In the genomic region with DNA sequence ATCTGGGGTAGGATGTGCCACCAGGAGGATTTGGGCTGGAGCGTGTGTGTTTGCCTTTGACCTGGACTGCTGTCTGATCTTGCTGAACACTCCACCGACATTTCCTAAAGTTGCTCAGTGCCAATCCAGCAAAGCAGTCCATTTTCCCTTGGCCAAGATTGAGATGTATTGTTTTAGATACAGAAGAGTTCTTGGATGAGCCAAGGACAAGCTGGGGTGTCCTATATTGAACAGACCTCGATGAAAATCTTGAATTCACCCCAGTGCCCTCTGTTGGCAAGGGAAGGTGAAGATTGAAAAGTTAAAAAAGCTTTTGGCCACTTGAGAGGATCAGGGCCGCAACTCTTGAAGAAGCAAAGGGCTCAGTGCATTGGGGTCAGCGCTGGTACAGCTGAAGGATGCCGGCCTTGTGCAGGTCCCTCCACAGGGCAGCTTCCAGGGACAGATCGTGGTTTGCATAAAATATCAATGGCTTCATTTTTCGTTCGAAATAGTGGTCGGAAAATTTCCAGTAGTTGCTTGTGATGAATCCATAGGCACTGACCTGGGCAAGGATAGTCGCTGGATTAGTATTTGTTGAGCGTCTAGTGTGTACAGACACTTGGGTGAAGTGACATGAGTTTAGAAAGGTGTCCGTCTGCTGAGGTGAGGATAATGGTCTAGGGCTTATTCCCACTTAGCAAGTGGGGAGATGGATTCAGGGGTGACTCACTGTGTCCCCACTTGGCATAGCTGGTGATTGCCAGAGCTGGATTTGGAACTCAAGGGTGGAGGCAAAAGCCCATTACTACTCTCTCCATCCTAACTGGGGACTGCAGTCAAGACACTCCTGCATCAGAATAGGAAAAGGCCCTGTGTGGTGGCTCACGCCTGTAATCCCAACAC, we compare ENCODE assay signal across 13 cellular contexts. TPM values are rescaled to one million over a fixed set of nuclear protein-coding genes. Genes with fewer than 3 reads are reported as not detected.
A peak's percentile ranks its signal among the peaks of the same experiment; 100 is the strongest.
DNase-seq lines count a peak whose midpoint lies in the region; ATAC-seq and TF ChIP-seq lines count a peak whose summit lies in the region.
"Had no signal": no experiment of that assay in that cellular context is flagged by ENCODE, and none has a peak within 500 bp of the region (broad histone marks: within the 10 kb centered on the region; RNA-seq: fewer than 3 reads in every experiment).

No MANE protein-coding gene starts in this region.

- H3K36me3 ChIP-seq in mammary epithelial cell (ENCODE audit: insufficient read depth, low read length) (peaks cover 22% of the 10 kb centered on the region), breast epithelium (no peaks in the 10 kb centered on the region)

- H3K79me2 ChIP-seq in mammary epithelial cell (ENCODE audit: insufficient read depth, low read length): peaks cover 36% of the 10 kb centered on the region

- H3K9me3 Mint-ChIP-seq in central memory CD8-positive, alpha-beta T cell: no peaks in the 10 kb centered on the region
- H3K9me3 Mint-ChIP-seq in stimulated activated naive B cell treated with anti-CD40 and anti-IgM and Interleukin-4, amounts not matched to agents 10 μg/mL and 1 μg/mL and 100 μg/mL, for 72 hours: no peaks in the 10 kb centered on the region

- CTCF ChIA-PET in mammary epithelial cell (lab: Charles Lee; ENCODE audit: low non-redundant PET): no interaction called here

- H3K4me3 ChIP-seq in mammary epithelial cell (replicated peaks in 1 of 3; ENCODE audit: insufficient read depth in 1 of 3, low read depth in 2 of 3, low read length in 3 of 3): no peak overlapping the region
- H3K4me3 ChIP-seq in breast epithelium: no peak overlapping the region
- H3K4me3 ChIP-seq in NB4 (ENCODE audit: low read depth, low read length): no peak overlapping the region
- H3K4me3 ChIP-seq: upper lobe of right lung had no signal

- H3K9me3 ChIP-seq in mammary epithelial cell (replicated peaks; ENCODE audit: insufficient read depth, low read length) (no peaks in the 10 kb centered on the region), breast epithelium (no peaks in the 10 kb centered on the region)
- H3K9me3 ChIP-seq: upper lobe of right lung had no signal

- intact Hi-C loops in mammary epithelial cell (cut with micrococcal nuclease): no loop called here
- intact Hi-C loops in breast epithelium (cut with DNase I; ENCODE audit: low total_unique reads): no loop called here

- peak overlapping the region; percentile 77 for H3K27ac Mint-ChIP-seq in central memory CD8-positive, alpha-beta T cell (ENCODE audit: low read depth)
- no peak overlapping the region for H3K27ac Mint-ChIP-seq in stimulated activated naive B cell treated with anti-CD40 and anti-IgM and Interleukin-4, amounts not matched to agents 10 μg/mL and 1 μg/mL and 100 μg/mL, for 72 hours

- no peak for ATAC-seq in central memory CD8-positive, alpha-beta T cell (replicated peaks; ENCODE audit: extremely low read depth, poor library complexity, severe bottlenecking)
- ATAC-seq in stimulated activated naive B cell treated with anti-CD40 and anti-IgM and Interleukin-4, amounts not matched to agents 10 μg/mL and 1 μg/mL and 100 μg/mL, for 72 hours (replicated peaks): no peak
- ATAC-seq in GM19023 (IDR thresholded peaks at IDR 0.05; ENCODE audit: unreplicated experiment) (no peak), HG03045 (IDR thresholded peaks at IDR 0.05; ENCODE audit: unreplicated experiment) (no peak)

- DNase-seq in mammary epithelial cell: no peak
- no peak for DNase-seq in breast epithelium (ENCODE audit: low spot score in 2 of 2)
- peak; percentile 33 for DNase-seq in NB4 (ENCODE audit: low read depth)
- DNase-seq in central memory CD8-positive, alpha-beta T cell (ENCODE audit: low spot score in 2 of 2): no peak
- no peak for DNase-seq in stimulated activated naive B cell treated with anti-CD40 and anti-IgM and Interleukin-4, amounts not matched to agents 10 μg/mL and 1 μg/mL and 100 μg/mL, for 72 hours
- DNase-seq in EL: no peak
- DNase-seq: midbrain; NCI-H2029 treated with DMSO at 0.1 percent for 48 hours; NK-92 treated with Interleukin-12 subunit alpha and Interleukin-12 subunit beta, amount 100 ng/mL, for 24 hours; upper lobe of right lung had no signal

- dilution Hi-C loops in mammary epithelial cell (cut with HindIII; ENCODE audit: low sequenced_read_pairs): loop anchor here (10.0 kb wide), 1 partner anchor 289 kb away; no protein-coding TSS in a partner anchor

- TF ChIP-seq CTCF in mammary epithelial cell (conservative IDR thresholded peaks at IDR 0.05 in 1 of 2, IDR thresholded peaks at IDR 0.05 in 1 of 2; ENCODE audit: extremely low read depth in 1 of 2, insufficient read depth in 1 of 2, low read depth in 1 of 2, low read length in 2 of 2) (peak in 1 of 2 donors; percentile 10), breast epithelium (IDR thresholded peaks at IDR 0.05) (no peak), NB4 (IDR thresholded peaks at IDR 0.05; ENCODE audit: low read depth, low read length) (no peak)

- TF ChIP-seq POLR2A in breast epithelium (IDR thresholded peaks at IDR 0.05) (no peak), NB4 (IDR thresholded peaks at IDR 0.05; ENCODE audit: extremely low read depth, insufficient read length) (peak; percentile 2)

- WGBS in mammary epithelial cell (ENCODE audit: low coverage, missing lambda C conversion rate): 85% methylated on average over 13 of the region's 14 CpGs

- peaks cover 19% of the 10 kb centered on the region for H3K4me1 ChIP-seq in mammary epithelial cell (ENCODE audit: insufficient read depth, low read length)
- peaks cover 0 to 16% of the 10 kb centered on the region in 2 donors for H3K4me1 ChIP-seq in breast epithelium

- no peaks in the 10 kb centered on the region for H3K27me3 Mint-ChIP-seq in central memory CD8-positive, alpha-beta T cell
- H3K27me3 Mint-ChIP-seq in stimulated activated naive B cell treated with anti-CD40 and anti-IgM and Interleukin-4, amounts not matched to agents 10 μg/mL and 1 μg/mL and 100 μg/mL, for 72 hours: no peaks in the 10 kb centered on the region

- H2AFZ ChIP-seq in mammary epithelial cell (ENCODE audit: low read depth, low read length): no peak overlapping the region

- H3K27ac ChIP-seq in mammary epithelial cell (ENCODE audit: insufficient read depth, low read depth, low read length): no peak overlapping the region
- H3K27ac ChIP-seq in breast epithelium: no peak overlapping the region
- H3K27ac ChIP-seq: upper lobe of right lung, VCaP had no signal

- no peak overlapping the region for H3K4me3 Mint-ChIP-seq in central memory CD8-positive, alpha-beta T cell
- H3K4me3 Mint-ChIP-seq in stimulated activated naive B cell treated with anti-CD40 and anti-IgM and Interleukin-4, amounts not matched to agents 10 μg/mL and 1 μg/mL and 100 μg/mL, for 72 hours: peak overlapping the region; percentile 12 to 13

- H3K27me3 ChIP-seq in mammary epithelial cell (ENCODE audit: insufficient read depth, low read length) (no peaks in the 10 kb centered on the region), breast epithelium (no peaks in the 10 kb centered on the region)
- H3K27me3 ChIP-seq: upper lobe of right lung had no signal

- peaks cover 48% of the 10 kb centered on the region for H3K36me3 Mint-ChIP-seq in central memory CD8-positive, alpha-beta T cell (ENCODE audit: insufficient read depth)
- H3K36me3 Mint-ChIP-seq in stimulated activated naive B cell treated with anti-CD40 and anti-IgM and Interleukin-4, amounts not matched to agents 10 μg/mL and 1 μg/mL and 100 μg/mL, for 72 hours: peaks cover 40 to 65% of the 10 kb centered on the region in 2 donors

- in situ Hi-C loops in mammary epithelial cell (cut with MboI; ENCODE audit: low sequenced_read_pairs in 2 of 2): no loop called here

- TSS peak; percentile 60 for BruUV-seq in mammary epithelial cell (replicated peaks; lab: Mats Ljungman, UMichigan)

- H3K4me1 Mint-ChIP-seq in central memory CD8-positive, alpha-beta T cell: peaks cover 55% of the 10 kb centered on the region
- H3K4me1 Mint-ChIP-seq in stimulated activated naive B cell treated with anti-CD40 and anti-IgM and Interleukin-4, amounts not matched to agents 10 μg/mL and 1 μg/mL and 100 μg/mL, for 72 hours: peaks cover 47 to 63% of the 10 kb centered on the region in 2 donors

- H3K9ac ChIP-seq in mammary epithelial cell (ENCODE audit: insufficient read depth, low read length): no peak overlapping the region

- H4K20me1 ChIP-seq in mammary epithelial cell (ENCODE audit: insufficient read depth, low read length): peaks cover 4% of the 10 kb centered on the region

- H3K4me2 ChIP-seq in mammary epithelial cell (ENCODE audit: insufficient read depth, low read depth, low read length): no peak overlapping the region

RNA-seq across cellular contexts. Expression of a gene that starts 19.7 kb away (rescaled TPM):
- total RNA-seq in mammary epithelial cell: 100 to 1,000 TPM in 1 of 2 donors, 10 to 100 TPM in 1; 65.1 to 221 TPM
- polyA plus RNA-seq in mammary epithelial cell: 48.7 TPM
- 31.0 TPM for polyA minus RNA-seq in mammary epithelial cell
- 10 to 100 TPM; 10.5 to 39.8 (median 12.0) TPM for total RNA-seq in breast epithelium

RNA-seq across cellular contexts. Expression of a gene that starts 26.1 kb away (rescaled TPM):
- total RNA-seq in mammary epithelial cell (1 to 10 TPM in 1 of 2 donors, under 1 TPM in 1; 0.66 to 1.2 TPM), breast epithelium (1 to 10 TPM; 1.5 to 7.2 (median 4.9) TPM)
- polyA plus RNA-seq in mammary epithelial cell: 0.71 TPM
- not detected for polyA minus RNA-seq in mammary epithelial cell

RNA-seq across cellular contexts. Expression of a gene that starts 28.5 kb away (rescaled TPM):
- total RNA-seq in mammary epithelial cell (10 to 100 TPM in 1 of 2 donors, 1 to 10 TPM in 1; 3.3 to 17.0 TPM), breast epithelium (10 to 100 TPM in 2 of 3 donors, 1 to 10 TPM in 1; 5.9 to 37.4 (median 27.2) TPM)
- 18.8 TPM for polyA plus RNA-seq in mammary epithelial cell
- 18.6 TPM for polyA minus RNA-seq in mammary epithelial cell
